Comparison of ENCODE assay signal across 8 cellular contexts in the genomic region with DNA sequence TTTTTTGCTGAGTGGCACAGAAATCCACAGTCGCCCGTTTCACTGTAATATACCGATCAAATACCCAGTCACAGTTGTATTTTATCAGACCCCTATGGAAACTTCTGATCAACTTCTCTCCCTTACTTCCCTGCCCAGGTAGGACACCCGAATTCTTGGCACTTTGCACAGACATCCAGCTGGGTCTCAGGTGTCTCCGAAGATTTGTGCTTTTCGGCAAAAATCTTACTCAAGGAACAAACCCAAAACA. TPM values are rescaled to one million over a fixed set of nuclear protein-coding genes. Genes with fewer than 3 reads are reported as not detected.
DNase-seq lines count a peak whose midpoint lies in the region; ATAC-seq and TF ChIP-seq lines count a peak whose summit lies in the region.

No MANE protein-coding gene starts in this region.

- DNase-seq in CD4-positive, alpha-beta T cell, result no peak
- DNase-seq in endothelial cell (ENCODE audit: low spot score) (no peak), islet precursor cell (no peak), NCI-H1694 (lab: John Stamatoyannopoulos, UW) (no peak), NCI-H345 (lab: John Stamatoyannopoulos, UW) (no peak)

- H3F3A ChIP-seq in OCI-LY1 (ENCODE audit: insufficient read depth, low read length), result no peaks in the 10 kb centered on the region

- no peaks in the 10 kb centered on the region for H3K79me2 ChIP-seq in OCI-LY1 (ENCODE audit: insufficient read depth, low read length)

- H3K27ac Mint-ChIP-seq in CD4-positive, alpha-beta T cell, result peak overlapping the region; percentile 45
- peak overlapping the region; percentile 65 for H3K27ac Mint-ChIP-seq in endothelial cell (ENCODE audit: unreplicated experiment)

- no peaks in the 10 kb centered on the region for H4K20me1 ChIP-seq in OCI-LY1 (ENCODE audit: insufficient read depth, low read length)

- H2AFZ ChIP-seq in OCI-LY1 (ENCODE audit: low read length), result no peak overlapping the region
- peak overlapping the region; percentile 97 for H2AFZ ChIP-seq in neuron (ENCODE audit: low read depth, low read length)

- H3K4me2 ChIP-seq in OCI-LY1 (ENCODE audit: low read length), result peak overlapping the region; percentile 74

- CTCF ChIA-PET in CD4-positive, alpha-beta T cell (lab: Charles Lee), result interaction anchor here (0.7 to 2.2 kb wide), 3 partner anchors 11 to 95 kb away, joined by 3 to 6 read pairs (median 3); no protein-coding TSS in a partner anchor

- H3K27ac ChIP-seq in CD4-positive, alpha-beta T cell (ENCODE audit: low read depth, low read length), result no peak overlapping the region
- H3K27ac ChIP-seq in OCI-LY1 (ENCODE audit: low read depth, low read length, poor library complexity, severe bottlenecking), result no peak overlapping the region

- H3K4me1 ChIP-seq in OCI-LY1 (ENCODE audit: insufficient read depth, low read length, severe bottlenecking), result peaks cover 45% of the 10 kb centered on the region
- peaks cover 17% of the 10 kb centered on the region for H3K4me1 ChIP-seq in neuron (ENCODE audit: insufficient read depth, low read length)

- no peaks in the 10 kb centered on the region for H3K9me2 ChIP-seq in OCI-LY1 (ENCODE audit: low read depth, low read length)

- no peak for ATAC-seq in CD4-positive, alpha-beta T cell (ENCODE audit: poor library complexity)
- no peak for ATAC-seq in GM21528 (IDR thresholded peaks at IDR 0.05; ENCODE audit: low FRiP score, unreplicated experiment)

- POLR2A ChIA-PET in CD4-positive, alpha-beta T cell (lab: Charles Lee), result no interaction called here

- TF ChIP-seq CTCF in CD4-positive, alpha-beta T cell (IDR thresholded peaks at IDR 0.05), result no peak
- TF ChIP-seq CTCF in OCI-LY1 (IDR thresholded peaks at IDR 0.05; ENCODE audit: low read length) (no peak), endothelial cell (IDR thresholded peaks at IDR 0.05; ENCODE audit: unreplicated experiment) (no peak)

- H3K27me3 Mint-ChIP-seq in CD4-positive, alpha-beta T cell, result no peaks in the 10 kb centered on the region
- H3K27me3 Mint-ChIP-seq in endothelial cell (ENCODE audit: unreplicated experiment), result peaks cover 5% of the 10 kb centered on the region

- H3K9ac ChIP-seq in OCI-LY1 (ENCODE audit: low read length), result peak overlapping the region; percentile 60

- no peaks in the 10 kb centered on the region for H3K9me3 Mint-ChIP-seq in CD4-positive, alpha-beta T cell
- no peaks in the 10 kb centered on the region for H3K9me3 Mint-ChIP-seq in endothelial cell (ENCODE audit: unreplicated experiment)

- H3K9me3 ChIP-seq in CD4-positive, alpha-beta T cell (ENCODE audit: control insufficient read depth, low read length), result no peaks in the 10 kb centered on the region
- H3K9me3 ChIP-seq in OCI-LY1 (ENCODE audit: low read length), result no peaks in the 10 kb centered on the region
- H3K9me3 ChIP-seq in neuron (ENCODE audit: low read length), result no peaks in the 10 kb centered on the region

- H3K4me3 ChIP-seq in OCI-LY1 (ENCODE audit: low read depth, low read length, poor library complexity, severe bottlenecking), result peak overlapping the region; percentile 66
- H3K4me3 ChIP-seq in neuron (ENCODE audit: low read length), result peak overlapping the region; percentile 94

- intact Hi-C loops in CD4-positive, alpha-beta T cell (cut with DNase I, micrococcal nuclease), result loop anchor here in 1 of 2 experiments (5.0 kb wide), 1 partner anchor 695 kb away; no protein-coding TSS in a partner anchor

- H3K4me3 Mint-ChIP-seq in CD4-positive, alpha-beta T cell, result peak overlapping the region; percentile 88
- peak overlapping the region; percentile 93 for H3K4me3 Mint-ChIP-seq in endothelial cell (ENCODE audit: unreplicated experiment)

- no peaks in the 10 kb centered on the region for H3K36me3 Mint-ChIP-seq in CD4-positive, alpha-beta T cell (ENCODE audit: low read depth)
- H3K36me3 Mint-ChIP-seq in endothelial cell (ENCODE audit: low read depth, unreplicated experiment), result no peaks in the 10 kb centered on the region

- H3K4me1 Mint-ChIP-seq in CD4-positive, alpha-beta T cell (ENCODE audit: low read depth), result peaks cover 53% of the 10 kb centered on the region
- H3K4me1 Mint-ChIP-seq in endothelial cell (ENCODE audit: unreplicated experiment), result peaks cover 25% of the 10 kb centered on the region

- no peaks in the 10 kb centered on the region for H3K27me3 ChIP-seq in CD4-positive, alpha-beta T cell (ENCODE audit: control insufficient read depth, insufficient read depth, low read length)
- H3K27me3 ChIP-seq in OCI-LY1 (ENCODE audit: insufficient read depth, low read length) (no peaks in the 10 kb centered on the region), neuron (ENCODE audit: insufficient read depth, low read length) (no peaks in the 10 kb centered on the region)

- H3K36me3 ChIP-seq in OCI-LY1 (ENCODE audit: insufficient read depth, low read length) (no peaks in the 10 kb centered on the region), neuron (ENCODE audit: insufficient read depth, low read length) (no peaks in the 10 kb centered on the region)

RNA-seq across cellular contexts. Expression of gene MREG, which starts 0.6 kb away (rescaled TPM):
- total RNA-seq in CD4-positive, alpha-beta T cell, result 1 to 10 TPM; 1.8 to 2.8 TPM
- total RNA-seq in endothelial cell (ENCODE audit: unreplicated experiment), result 26.1 TPM
